ENCODE assay signal across 16 cellular contexts in the genomic region with DNA sequence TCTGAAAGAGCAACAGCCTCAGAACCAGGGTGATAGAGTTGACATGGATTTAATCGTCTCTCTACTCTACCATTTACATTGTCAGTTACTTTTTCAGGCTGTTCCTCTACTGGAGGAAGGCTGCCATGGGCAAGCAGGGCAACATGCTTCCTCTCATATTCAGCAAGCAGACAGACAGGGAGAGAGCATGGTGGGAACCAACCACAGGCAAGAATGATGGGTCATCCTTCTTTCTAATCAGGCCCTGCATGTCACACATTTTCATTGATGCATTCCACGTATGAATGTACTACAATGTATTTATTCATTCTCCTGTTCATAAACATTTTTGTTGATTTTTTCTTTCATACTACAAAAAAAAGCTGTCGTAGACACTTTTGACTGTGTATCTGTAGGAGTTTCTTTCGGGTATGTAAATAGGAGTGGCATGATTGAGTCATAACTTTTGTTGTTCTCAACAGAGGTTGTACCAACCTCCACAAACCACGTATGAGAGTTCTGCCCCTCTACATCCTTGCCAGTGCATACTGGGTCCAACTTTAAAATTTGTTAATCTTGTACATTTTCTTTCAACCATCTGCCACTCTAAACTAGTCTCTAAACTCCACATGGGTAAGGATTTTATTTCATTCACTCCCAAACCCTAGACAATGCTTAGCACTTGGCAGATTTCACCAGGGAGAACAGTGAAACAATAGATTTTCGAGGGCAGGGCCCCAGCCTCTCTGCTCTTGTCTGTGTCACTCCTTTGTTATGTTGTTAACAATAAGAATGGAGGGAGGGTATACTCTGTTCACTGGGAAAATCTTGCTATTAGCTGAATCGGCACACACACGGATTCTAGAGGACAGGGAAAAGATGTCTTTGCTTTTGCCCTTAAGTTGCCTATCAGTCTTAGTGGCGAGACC. TPM values are rescaled to one million over a fixed set of nuclear protein-coding genes. Genes with fewer than 3 reads are reported as not detected.
A peak's percentile ranks its signal among the peaks of the same experiment; 100 is the strongest.
DNase-seq lines count a peak whose midpoint lies in the region; ATAC-seq, FAIRE-seq and TF ChIP-seq lines count a peak whose summit lies in the region.
"Had no signal": no experiment of that assay in that cellular context is flagged by ENCODE, and none has a peak within 500 bp of the region (broad histone marks: within the 10 kb centered on the region; RNA-seq: fewer than 3 reads in every experiment).

No MANE protein-coding gene starts in this region.

- no peak for FAIRE-seq in bronchial epithelial cell (lab: Jason Lieb, UNC)

- 65 to 72% methylated on average over 9 of the region's 9 CpGs for WGBS in body of pancreas, 2 donors

- H3K36me3 ChIP-seq in bronchial epithelial cell (ENCODE audit: control insufficient read depth, insufficient read depth, low read length) = no peaks in the 10 kb centered on the region
- H3K36me3 ChIP-seq in body of pancreas (replicated peaks in 1 of 2; ENCODE audit: insufficient read depth in 1 of 2, low read depth in 2 of 2) = no peaks in the 10 kb centered on the region
- H3K36me3 ChIP-seq: upper lobe of left lung had no signal

- TF ChIP-seq CTCF in bronchial epithelial cell (IDR thresholded peaks at IDR 0.05; ENCODE audit: insufficient read depth, low read length, severe bottlenecking) (no peak), body of pancreas (IDR thresholded peaks at IDR 0.05) (no peak)

- intact Hi-C loops in body of pancreas (cut with DNase I) = no loop called here

- no peaks in the 10 kb centered on the region for H3K36me3 Mint-ChIP-seq in activated T-cell treated with anti-CD3 and anti-CD28 coated beads, Interleukin-2, amount 50 U/mL, for 4 hours (ENCODE audit: insufficient read depth)

- H3K4me3 ChIP-seq in bronchial epithelial cell (ENCODE audit: low read depth, low read length) = no peak overlapping the region
- H3K4me3 ChIP-seq in body of pancreas = no peak overlapping the region
- H3K4me3 ChIP-seq: mucosa of descending colon, PC-9, upper lobe of left lung had no signal

- H3K27me3 Mint-ChIP-seq in activated T-cell treated with anti-CD3 and anti-CD28 coated beads, Interleukin-2, amount 50 U/mL, for 4 hours (ENCODE audit: low read depth) = peaks cover 17% of the 10 kb centered on the region
- peaks cover 18% of the 10 kb centered on the region for H3K27me3 Mint-ChIP-seq in stimulated activated naive CD8-positive, alpha-beta T cell treated with anti-CD3 and anti-CD28 coated beads, Interleukin-15, amount 100 ng/mL, for 72 hours

- no peaks in the 10 kb centered on the region for H3K9me3 ChIP-seq in body of pancreas
- H3K9me3 ChIP-seq: mucosa of descending colon, upper lobe of left lung had no signal

- H3K4me1 ChIP-seq in body of pancreas = no peaks in the 10 kb centered on the region

- no peak overlapping the region for H3K27ac Mint-ChIP-seq in stimulated activated naive CD8-positive, alpha-beta T cell treated with anti-CD3 and anti-CD28 coated beads, Interleukin-15, amount 100 ng/mL, for 72 hours
- H3K27ac Mint-ChIP-seq: CD4-positive, alpha-beta T cell had no signal

- peaks cover 7% of the 10 kb centered on the region for H3K9me3 Mint-ChIP-seq in activated T-cell treated with anti-CD3 and anti-CD28 coated beads, Interleukin-2, amount 50 U/mL, for 4 hours
- H3K9me3 Mint-ChIP-seq in stimulated activated naive CD8-positive, alpha-beta T cell treated with anti-CD3 and anti-CD28 coated beads, Interleukin-15, amount 100 ng/mL, for 72 hours = peaks cover 7 to 8% of the 10 kb centered on the region in 2 donors

- peaks cover 5% of the 10 kb centered on the region for H3K4me1 Mint-ChIP-seq in activated T-cell treated with anti-CD3 and anti-CD28 coated beads, Interleukin-2, amount 50 U/mL, for 4 hours (ENCODE audit: low read depth)
- peaks cover 17% of the 10 kb centered on the region for H3K4me1 Mint-ChIP-seq in stimulated activated naive CD8-positive, alpha-beta T cell treated with anti-CD3 and anti-CD28 coated beads, Interleukin-15, amount 100 ng/mL, for 72 hours

- H3K27me3 ChIP-seq in bronchial epithelial cell (ENCODE audit: control insufficient read depth, insufficient read depth, low read length) (no peaks in the 10 kb centered on the region), body of pancreas (no peaks in the 10 kb centered on the region)
- H3K27me3 ChIP-seq: upper lobe of left lung had no signal

- H3K27ac ChIP-seq in body of pancreas = no peak overlapping the region
- H3K27ac ChIP-seq: KMS-11, PC-9, upper lobe of left lung had no signal

- peak; percentile 57 to 80 for ATAC-seq in activated T-cell treated with anti-CD3 and anti-CD28 coated beads, Interleukin-2, amount 50 U/mL, for 4 hours
- peak; percentile 48 for ATAC-seq in stimulated activated naive CD8-positive, alpha-beta T cell treated with anti-CD3 and anti-CD28 coated beads, Interleukin-15, amount 100 ng/mL, for 72 hours
- ATAC-seq in HG02884 (IDR thresholded peaks at IDR 0.05; ENCODE audit: unreplicated experiment) (no peak), HG03108 (IDR thresholded peaks at IDR 0.05; ENCODE audit: unreplicated experiment) (no peak), body of pancreas (no peak)

- no peak overlapping the region for H3K4me3 Mint-ChIP-seq in activated T-cell treated with anti-CD3 and anti-CD28 coated beads, Interleukin-2, amount 50 U/mL, for 4 hours
- H3K4me3 Mint-ChIP-seq in stimulated activated naive CD8-positive, alpha-beta T cell treated with anti-CD3 and anti-CD28 coated beads, Interleukin-15, amount 100 ng/mL, for 72 hours = no peak overlapping the region
- H3K4me3 Mint-ChIP-seq: CD4-positive, alpha-beta T cell had no signal

- no peak for DNase-seq in activated T-cell treated with anti-CD3 and anti-CD28 coated beads, Interleukin-2, amount 50 U/mL, for 4 hours
- DNase-seq in activated T-cell treated with anti-CD3 and anti-CD28 coated beads for 4 hours (no peak), bronchial epithelial cell (ENCODE audit: low read depth) (peak; percentile 61), hippocampal formation (lab: John Stamatoyannopoulos, UW) (peak; percentile 37 to 72), body of pancreas (no peak)
- DNase-seq in stimulated activated naive CD8-positive, alpha-beta T cell treated with anti-CD3 and anti-CD28 coated beads, Interleukin-15, amount 100 ng/mL, for 72 hours = no peak
- DNase-seq: activated CD4-positive, alpha-beta T cell treated with anti-CD3 and anti-CD28 coated beads for 1 hour; NCI-H2107; PC-9; stimulated activated naive CD4-positive, alpha-beta T cell had no signal

- TF ChIP-seq POLR2A in body of pancreas (IDR thresholded peaks at IDR 0.05) = no peak

RNA-seq across cellular contexts. Expression of gene CMC2, which starts 58.7 kb away (rescaled TPM):
- 100 to 1,000 TPM; 106 to 112 (median 109) TPM for total RNA-seq in activated T-cell treated with anti-CD3 and anti-CD28 coated beads, Interleukin-2, amount 50 U/mL, for 4 hours
- total RNA-seq in bronchial epithelial cell (25.0 and 72.2 TPM in 2 replicates), body of pancreas (10 to 100 TPM; 15.5 to 23.6 TPM)

RNA-seq across cellular contexts. Expression of gene CENPN, which starts 59.1 kb away (rescaled TPM):
- total RNA-seq in activated T-cell treated with anti-CD3 and anti-CD28 coated beads, Interleukin-2, amount 50 U/mL, for 4 hours = 10 to 100 TPM; 36.0 to 43.4 (median 42.4) TPM
- total RNA-seq in bronchial epithelial cell (3.9 and 8.6 TPM in 2 replicates), body of pancreas (1 to 10 TPM; 1.3 to 4.3 TPM)

Comparison
In these comparisons a context has a peak if more than half of its experiments do, and no peak if none do; other contexts are left out.
1. ATAC-seq: peak in activated T-cell treated with anti-CD3 and anti-CD28 coated beads, Interleukin-2, amount 50 U/mL, for 4 hours (2 of 2) and stimulated activated naive CD8-positive, alpha-beta T cell treated with anti-CD3 and anti-CD28 coated beads, Interleukin-15, amount 100 ng/mL, for 72 hours (single experiment); none in HG02884 (single experiment), HG03108 (single experiment) and body of pancreas (single experiment).
2. DNase-seq: peak in bronchial epithelial cell (single experiment) and hippocampal formation (2 of 2); none in activated T-cell treated with anti-CD3 and anti-CD28 coated beads, Interleukin-2, amount 50 U/mL, for 4 hours (single experiment), activated T-cell treated with anti-CD3 and anti-CD28 coated beads for 4 hours (single experiment), stimulated activated naive CD8-positive, alpha-beta T cell treated with anti-CD3 and anti-CD28 coated beads, Interleukin-15, amount 100 ng/mL, for 72 hours (0 of 2) and body of pancreas (0 of 4).